16 cellular contexts compared by ENCODE assay signal in genomic region chr5:93576015-93576414, GRCh38. TPM values are rescaled to one million over a fixed set of nuclear protein-coding genes. Genes with fewer than 3 reads are reported as not detected.
"Had no signal": no experiment of that assay in that cellular context is flagged by ENCODE, and none has a peak within 500 bp of the region (broad histone marks: within the 10 kb centered on the region; RNA-seq: fewer than 3 reads in every experiment).

No MANE protein-coding gene starts in this region.

- H3K27ac Mint-ChIP-seq: activated CD4-positive, alpha-beta T cell treated with anti-CD3 and anti-CD28 coated beads, Interleukin-2, amount 10 ng/mL, durations not matched to agents 7 days and 5 days; naive thymus-derived CD4-positive, alpha-beta T cell; T-helper 2 cell treated with Interferon-gamma antibody and Interleukin-4, amounts not matched to agents 5 μg/mL and 100 μg/mL, for 36 hours had no signal

- H3K4me3 Mint-ChIP-seq: activated CD4-positive, alpha-beta T cell treated with anti-CD3 and anti-CD28 coated beads, Interleukin-2, amount 10 ng/mL, durations not matched to agents 7 days and 5 days; naive thymus-derived CD4-positive, alpha-beta T cell; T-helper 2 cell treated with Interferon-gamma antibody and Interleukin-4, amounts not matched to agents 5 μg/mL and 100 μg/mL, for 36 hours had no signal

- ATAC-seq: naive thymus-derived CD4-positive, alpha-beta T cell; right cardiac atrium had no signal

- H3K9me3 ChIP-seq: left ventricle myocardium inferior had no signal

- H3K4me3 ChIP-seq: left ventricle myocardium inferior, skin epidermis had no signal

- H3K36me3 ChIP-seq: left ventricle myocardium inferior had no signal

- H3K9me3 Mint-ChIP-seq: activated CD4-positive, alpha-beta T cell treated with anti-CD3 and anti-CD28 coated beads, Interleukin-2, amount 10 ng/mL, durations not matched to agents 7 days and 5 days; T-helper 2 cell treated with Interferon-gamma antibody and Interleukin-4, amounts not matched to agents 5 μg/mL and 100 μg/mL, for 36 hours had no signal

- H3K27ac ChIP-seq: left ventricle myocardium inferior, skin epidermis had no signal

- DNase-seq: activated CD4-positive, alpha-beta T cell treated with anti-CD3 and anti-CD28 coated beads, Interleukin-2, amount 10 ng/mL, durations not matched to agents 7 days and 5 days; activated CD8-positive, alpha-beta memory T cell treated with anti-CD3 and anti-CD28 coated beads for 24 hours; activated naive CD4-positive, alpha-beta T cell treated with Interleukin-2 at 50 U/mL for 16 hours; anterior cingulate cortex; erythroblast; islet precursor cell; left ventricle myocardium inferior; naive thymus-derived CD4-positive, alpha-beta T cell; nucleus accumbens; right cardiac atrium; stimulated activated CD4-positive, alpha-beta T cell treated with anti-CD3 and anti-CD28 coated beads, Interleukin-4, amount 100 ng/mL, for 24 hours; stimulated activated naive CD4-positive, alpha-beta T cell; substantia nigra; trophoblast cell had no signal

RNA-seq across cellular contexts. Expression of gene NR2F1-AS1, which starts 5.0 kb away (rescaled TPM):
- polyA plus RNA-seq: naive thymus-derived CD4-positive, alpha-beta T cell had no signal

RNA-seq across cellular contexts. Expression of gene NR2F1, which starts 7.0 kb away (rescaled TPM):
- polyA plus RNA-seq: naive thymus-derived CD4-positive, alpha-beta T cell had no signal
